In genomic region chr6:27388293-27389197, GRCh38 we compare ENCODE assay signal across 8 cellular contexts. TPM values are rescaled to one million over a fixed set of nuclear protein-coding genes. Genes with fewer than 3 reads are reported as not detected.
DNase-seq lines count a peak whose midpoint lies in the region; ATAC-seq, FAIRE-seq and TF ChIP-seq lines count a peak whose summit lies in the region.

Gene ZNF391 (plus strand): TSS chr6:27388759. CDS start chr6:27400371, 11,612 bp downstream.

- peak within 1 kb of the TSS; percentile 73 for H3K27ac ChIP-seq in keratinocyte (ENCODE audit: control insufficient read depth, insufficient read depth, low read length)

- H3K27me3 ChIP-seq in keratinocyte (ENCODE audit: control insufficient read depth, extremely low read depth, insufficient read depth, low read length) = no peaks in the 10 kb centered on the region

- peak; percentile 86 for FAIRE-seq in keratinocyte (lab: Jason Lieb, UNC)

- H2AFZ ChIP-seq in keratinocyte (ENCODE audit: control insufficient read depth, low read length) = peak within 1 kb of the TSS; percentile 100

- dilution Hi-C loops in keratinocyte (cut with MboI; ENCODE audit: extremely low pct_ligation_motif_present, low sequenced_read_pairs) = no loop called here

- no peaks in the 10 kb centered on the region for H3K9me1 ChIP-seq in keratinocyte (ENCODE audit: control insufficient read depth, extremely low read depth, insufficient read depth, low read length)

- POLR2A ChIA-PET in activated B cell treated with CpG ODN at 0.5 μM for 24 hours (lab: Charles Lee) = interaction anchor here (0.7 to 1.7 kb wide), 7 partner anchors 84 to 1507 kb away, joined by 4 to 16 read pairs (median 8); partner anchors contain the start of gene ZNF184

- H3K36me3 ChIP-seq in keratinocyte (ENCODE audit: control insufficient read depth in 2 of 2, extremely low read depth in 1 of 2, insufficient read depth in 2 of 2, low read length in 2 of 2) = no peaks in the 10 kb centered on the region

- peak within 1 kb of the TSS; percentile 86 to 92 (median 90) for H3K4me3 ChIP-seq in keratinocyte (ENCODE audit: control insufficient read depth in 2 of 3, extremely low read depth in 1 of 3, insufficient read depth in 2 of 3, low read depth in 1 of 3, low read length in 3 of 3)

- ATAC-seq in GM18508 (IDR thresholded peaks at IDR 0.05; ENCODE audit: insufficient read depth, unreplicated experiment) (peak; percentile 70), HG03039 (IDR thresholded peaks at IDR 0.05; ENCODE audit: unreplicated experiment) (peak; percentile 92), activated B cell treated with CpG ODN at 0.5 μM for 24 hours (ENCODE audit: low read depth) (peak; percentile 88)

- H4K20me1 ChIP-seq in keratinocyte (ENCODE audit: control insufficient read depth, extremely low read depth, insufficient read depth, low read length) = no peaks in the 10 kb centered on the region

- H3K36me3 Mint-ChIP-seq in activated B cell treated with CpG ODN at 0.5 μM for 24 hours (ENCODE audit: low read depth) = peaks cover 6% of the 10 kb centered on the region

- intact Hi-C loops in activated B cell treated with CpG ODN at 0.5 μM for 24 hours (cut with micrococcal nuclease) = loop anchor here (1.0 to 5.0 kb wide), 9 partner anchors 13 to 1011 kb away; partner anchors contain the start of genes HMGN4, POM121L2, ZNF184 and ZSCAN12

- peak within 1 kb of the TSS; percentile 99 for H3K4me2 ChIP-seq in keratinocyte (ENCODE audit: control insufficient read depth, extremely low read depth, insufficient read depth, low read depth, low read length)

- no peaks in the 10 kb centered on the region for H3K9me3 ChIP-seq in keratinocyte (ENCODE audit: control insufficient read depth, low read depth, low read length)

- DNase-seq in 8988T (peak; percentile 67), NCI-H2107 treated with DMSO at 0.1 percent for 48 hours (lab: John Stamatoyannopoulos, UW; ENCODE audit: unreplicated experiment) (peak; percentile 1), activated B cell treated with CpG ODN at 0.5 μM for 24 hours (peak; percentile 73), cerebellar cortex (ENCODE audit: low spot score) (peak; percentile 92), keratinocyte (ENCODE audit: low read depth, low spot score) (peak; percentile 19)
- peak; percentile 32 to 64 for DNase-seq in stimulated activated CD4-positive, alpha-beta T cell treated with anti-CD3 and anti-CD28 coated beads, Interleukin-15, amount 100 ng/mL, for 1 hour (ENCODE audit: low read depth in 1 of 2, low spot score in 1 of 2)

- H3K9me3 Mint-ChIP-seq in activated B cell treated with CpG ODN at 0.5 μM for 24 hours = peaks cover 3% of the 10 kb centered on the region

- H3K4me3 Mint-ChIP-seq in activated B cell treated with CpG ODN at 0.5 μM for 24 hours = peak within 1 kb of the TSS; percentile 97

- TF ChIP-seq CTCF in activated B cell treated with CpG ODN at 0.5 μM for 24 hours (IDR thresholded peaks at IDR 0.05) (no peak), keratinocyte (optimal IDR thresholded peaks at IDR 0.05 in 1 of 3, IDR thresholded peaks at IDR 0.05 in 1 of 3, conservative IDR thresholded peaks at IDR 0.05 in 1 of 3; ENCODE audit: extremely low read depth in 1 of 3, insufficient read depth in 2 of 3, low read length in 3 of 3) (no peak)

- H3K27me3 Mint-ChIP-seq in activated B cell treated with CpG ODN at 0.5 μM for 24 hours = no peaks in the 10 kb centered on the region

- peaks cover 13% of the 10 kb centered on the region for H3K4me1 Mint-ChIP-seq in activated B cell treated with CpG ODN at 0.5 μM for 24 hours

- peaks cover 7% of the 10 kb centered on the region for H3K4me1 ChIP-seq in keratinocyte (ENCODE audit: control insufficient read depth, extremely low read depth, insufficient read depth, low read length)

- no peaks in the 10 kb centered on the region for H3K79me2 ChIP-seq in keratinocyte (ENCODE audit: control insufficient read depth, insufficient read depth, low read length)

- H3K27ac Mint-ChIP-seq in activated B cell treated with CpG ODN at 0.5 μM for 24 hours = peak within 1 kb of the TSS; percentile 95

- CTCF ChIA-PET in activated B cell treated with CpG ODN at 0.5 μM for 24 hours (lab: Charles Lee) = interaction anchor here (0.8 to 1.2 kb wide), 3 partner anchors 76 to 384 kb away, joined by 3 to 4 read pairs (median 4); no protein-coding TSS in a partner anchor

- H3K9ac ChIP-seq in keratinocyte (ENCODE audit: control insufficient read depth, extremely low read depth, insufficient read depth, low read length) = peak within 1 kb of the TSS; percentile 89

RNA-seq across cellular contexts. Expression of gene ZNF391, which starts in this region (rescaled TPM):
- total RNA-seq in activated B cell treated with CpG ODN at 0.5 μM for 24 hours = 4.8 and 5.9 TPM in 2 replicates
- 3.0 to 4.5 TPM (median 3.7 TPM) in 3 replicates for polyA plus RNA-seq in keratinocyte
- polyA plus RNA-seq in keratinocyte (2011; ENCODE audit: low read depth) = 0.27 TPM
- polyA plus RNA-seq in keratinocyte (2011; cell fraction: cytosol; rRNA removed) = 2.7 and 5.7 TPM in 2 replicates
- 5.0 and 5.6 TPM in 2 replicates for polyA plus RNA-seq in keratinocyte (2011; cell fraction: nucleus; rRNA removed)
- 0.99 and 3.0 TPM in 2 replicates for polyA plus RNA-seq in keratinocyte (2012; ENCODE audit: low replicate concordance)
- 0.66 to 2.5 TPM (median 1.5 TPM) in 3 replicates for polyA minus RNA-seq in keratinocyte
- 2.5 TPM for polyA minus RNA-seq in keratinocyte (2011; cell fraction: cytosol; rRNA and poly(A)+ RNA removed)
- 1.7 and 3.9 TPM in 2 replicates for polyA minus RNA-seq in keratinocyte (2011; cell fraction: nucleus; rRNA and poly(A)+ RNA removed)

Comparison
In these comparisons a context has a peak if more than half of its experiments do, and no peak if none do; other contexts are left out.
1. Peak in every context shown above with its lines: DNase-seq, ATAC-seq, H3K4me3 ChIP-seq and H3K27ac ChIP-seq.
2. DNase-seq: peak in every context shown above with its lines; median percentile 92 in cerebellar cortex; 73 in activated B cell treated with CpG ODN at 0.5 μM for 24 hours; 67 in 8988T; 48 in stimulated activated CD4-positive, alpha-beta T cell treated with anti-CD3 and anti-CD28 coated beads, Interleukin-15, amount 100 ng/mL, for 1 hour; 19 in keratinocyte; 1 in NCI-H2107 treated with DMSO at 0.1 percent for 48 hours.